In genomic region chr1:197787623-197788536, GRCh38 we compare ENCODE assay signal across 1 cellular context.
TF ChIP-seq lines count a peak whose summit lies in the region.

No MANE protein-coding gene starts in this region.

TF ChIP-seq in HepG2, 621 proteins besides CTCF, POLR2A, EP300 and RAD21:
- TF ChIP-seq SCMH1 (CRISPR knock-in tag; IDR thresholded peaks at IDR 0.05; ENCODE audit: borderline replicate concordance) (no peak), PRDM15 (CRISPR knock-in tag; IDR thresholded peaks at IDR 0.05) (peak; percentile 75)
